8 cellular contexts compared by ENCODE assay signal in genomic region chr1:88891318-88892145, GRCh38. TPM values are rescaled to one million over a fixed set of nuclear protein-coding genes. Genes with fewer than 3 reads are reported as not detected.
DNase-seq lines count a peak whose midpoint lies in the region; ATAC-seq and TF ChIP-seq lines count a peak whose summit lies in the region.

Gene GTF2B, minus strand, starts transcription at chr1:88891567. Its CDS starts 68 bp downstream, at chr1:88891499.

- no peak for TF ChIP-seq CTCF in C4-2B (conservative IDR thresholded peaks at IDR 0.05)
- TF ChIP-seq CTCF in dorsolateral prefrontal cortex (IDR thresholded peaks at IDR 0.05 in 54 of 56, conservative IDR thresholded peaks at IDR 0.05 in 2 of 56; ENCODE audit: low read depth in 1 of 56, partially characterized antibody in 56 of 56) = peak in 30 of 56 donors; percentile 4 to 54 (median 32)
- no peak for TF ChIP-seq CTCF in liver (IDR thresholded peaks at IDR 0.05; ENCODE audit: low read depth, low read length, missing input control)

- H3K4me3 ChIP-seq in dorsolateral prefrontal cortex (peak within 1 kb of the TSS; percentile 61 to 100 (median 93)), liver (ENCODE audit: low read depth in 1 of 3, low read length in 3 of 3) (peak within 1 kb of the TSS; percentile 78 to 97 (median 96))

- TF ChIP-seq RAD21 in liver (IDR thresholded peaks at IDR 0.05) = no peak

- peaks cover 2 to 28% (median 14%) of the 10 kb centered on the region in 4 donors for H3K4me1 ChIP-seq in liver (ENCODE audit: control insufficient read depth in 4 of 4, insufficient read depth in 4 of 4, low read length in 3 of 4)

- peaks cover 1 to 5% (median 3%) of the 10 kb centered on the region in 4 donors for H3K36me3 ChIP-seq in liver (ENCODE audit: control insufficient read depth in 4 of 4, insufficient read depth in 3 of 4, low read depth in 1 of 4, low read length in 3 of 4)

- H3K27ac ChIP-seq in C4-2B (peak within 1 kb of the TSS; percentile 86), dorsolateral prefrontal cortex (peak within 1 kb of the TSS; percentile 36 to 98 (median 92)), liver (ENCODE audit: low read depth in 1 of 2, low read length in 2 of 2) (peak within 1 kb of the TSS; percentile 84 to 92)

- intact Hi-C loops in dorsolateral prefrontal cortex (cut with DNase I) = no loop called here

- peak within 1 kb of the TSS; percentile 88 to 89 for H3K9ac ChIP-seq in liver (ENCODE audit: low read depth in 1 of 2, low read length in 2 of 2)

- H3K27me3 ChIP-seq in dorsolateral prefrontal cortex = no peaks in the 10 kb centered on the region
- no peaks in the 10 kb centered on the region for H3K27me3 ChIP-seq in liver (ENCODE audit: control insufficient read depth in 4 of 4, insufficient read depth in 4 of 4, low read length in 3 of 4)

- under 1% methylated on average over 51 of the region's 51 CpGs for WGBS in liver

- peak; percentile 91 for DNase-seq in NCI-H82 (lab: John Stamatoyannopoulos, UW)
- DNase-seq in activated CD4-positive, alpha-beta T cell treated with anti-CD3 and anti-CD28 coated beads, Interleukin-2, amount 50 U/mL, for 48 hours = peak; percentile 90 to 94
- DNase-seq in dorsolateral prefrontal cortex = peak; percentile 81 to 95 (median 91)
- peak; percentile 95 for DNase-seq in stimulated activated CD4-positive, alpha-beta T cell treated with anti-CD3 and anti-CD28 coated beads, Interleukin-4, amount 100 ng/mL, for 24 hours

- ATAC-seq in GM19395 (IDR thresholded peaks at IDR 0.05; ENCODE audit: unreplicated experiment) = peak; percentile 91
- peak; percentile 80 for ATAC-seq in HG03565 (IDR thresholded peaks at IDR 0.05; ENCODE audit: unreplicated experiment)

- H3K9me3 ChIP-seq in liver (ENCODE audit: control insufficient read depth in 4 of 4, low read length in 3 of 4) = no peaks in the 10 kb centered on the region

TF ChIP-seq in liver, 16 proteins besides CTCF, POLR2A, EP300 and RAD21:
- TF ChIP-seq RXRA (IDR thresholded peaks at IDR 0.05) = peak; percentile 13 to 37
- TF ChIP-seq GABPA (IDR thresholded peaks at IDR 0.05 in 1 of 2, conservative IDR thresholded peaks at IDR 0.05 in 1 of 2) = peak in 1 of 2 donors; percentile 55
- TF ChIP-seq ATF3 (IDR thresholded peaks at IDR 0.05) = no peak
- peak; percentile 95 for TF ChIP-seq YY1 (IDR thresholded peaks at IDR 0.05)
- TF ChIP-seq SP1 (IDR thresholded peaks at IDR 0.05) = peak; percentile 75
- peak; percentile 96 for TF ChIP-seq REST (IDR thresholded peaks at IDR 0.05)
- peak; percentile 100 for TF ChIP-seq TAF1 (conservative IDR thresholded peaks at IDR 0.05)
- TF ChIP-seq JUND (IDR thresholded peaks at IDR 0.05) = peak in 1 of 2 donors; percentile 78
- no peak for TF ChIP-seq FOXA2 (IDR thresholded peaks at IDR 0.05)
- TF ChIP-seq HNF4G (IDR thresholded peaks at IDR 0.05) = no peak
- peak; percentile 96 for TF ChIP-seq ZBTB33 (IDR thresholded peaks at IDR 0.05)
- TF ChIP-seq MAX (IDR thresholded peaks at IDR 0.05) = peak; percentile 78
- TF ChIP-seq HNF4A (conservative IDR thresholded peaks at IDR 0.05) = no peak
- peak; percentile 99 for TF ChIP-seq EGR1 (IDR thresholded peaks at IDR 0.05; ENCODE audit: low read depth in 2 of 2)
- TF ChIP-seq FOXA1 (IDR thresholded peaks at IDR 0.05) = peak; percentile 48
- TF ChIP-seq NR2F2 (IDR thresholded peaks at IDR 0.05) = no peak

RNA-seq across cellular contexts. Expression of gene GTF2B, which starts in this region (rescaled TPM):
- total RNA-seq in dorsolateral prefrontal cortex (10 to 100 TPM; 14.2 to 33.8 (median 25.1) TPM), liver (10 to 100 TPM; 26.5 to 50.6 TPM)
- 10 to 100 TPM; 13.5 to 20.4 TPM for polyA plus RNA-seq in liver

Comparison
In these comparisons a context has a peak if more than half of its experiments do, and no peak if none do; other contexts are left out.
1. Peak in every context shown above with its lines: DNase-seq, ATAC-seq, H3K4me3 ChIP-seq and H3K27ac ChIP-seq.
2. CTCF ChIP-seq: peak in dorsolateral prefrontal cortex (30 of 56); none in C4-2B (single experiment) and liver (single experiment).